ENCODE assay signal across 11 cellular contexts in the genomic region with DNA sequence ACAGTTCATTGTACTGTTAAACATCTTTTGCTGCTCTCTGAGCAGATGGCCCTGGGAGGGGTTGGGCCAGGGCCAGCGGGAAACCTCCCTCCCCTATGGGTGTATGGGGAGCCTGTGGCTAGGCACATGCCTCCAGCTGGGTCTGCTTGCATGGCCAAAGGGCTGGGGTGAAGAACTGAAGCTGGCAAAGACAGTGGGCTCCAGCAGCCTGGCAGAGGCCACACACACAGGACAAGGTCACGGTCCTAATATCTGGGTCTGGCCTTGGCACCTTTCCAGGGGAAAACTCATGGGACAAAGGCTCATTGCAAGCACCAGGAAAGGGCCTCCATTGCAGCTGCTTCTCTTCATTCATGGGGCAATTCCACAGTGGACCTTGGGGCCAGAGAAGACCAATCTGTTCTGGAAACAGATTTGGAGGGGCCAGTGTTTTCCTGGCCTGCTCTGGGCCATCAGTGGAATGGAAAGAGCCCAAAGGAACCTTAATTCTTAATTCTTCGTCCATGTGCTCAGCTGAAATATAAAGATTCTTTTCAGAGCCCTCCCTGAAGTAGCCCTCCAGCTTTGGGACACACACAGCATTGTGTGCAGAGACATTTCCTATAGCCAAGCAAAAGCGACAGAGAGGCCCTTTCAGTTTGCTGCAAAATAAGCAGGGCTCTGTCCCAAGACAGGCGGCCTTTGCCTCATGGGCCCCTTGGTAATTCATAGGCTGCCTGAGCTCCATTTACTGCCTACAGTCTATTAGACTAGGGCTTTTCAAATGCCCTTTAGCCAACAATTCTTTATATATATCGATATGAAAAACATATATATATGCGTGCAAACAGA. TPM values are rescaled to one million over a fixed set of nuclear protein-coding genes. Genes with fewer than 3 reads are reported as not detected.
A peak's percentile ranks its signal among the peaks of the same experiment; 100 is the strongest.
DNase-seq lines count a peak whose midpoint lies in the region; ATAC-seq and TF ChIP-seq lines count a peak whose summit lies in the region.
"Had no signal": no experiment of that assay in that cellular context is flagged by ENCODE, and none has a peak within 500 bp of the region (broad histone marks: within the 10 kb centered on the region; RNA-seq: fewer than 3 reads in every experiment).

No MANE protein-coding gene starts in this region.

- DNase-seq in NCI-H345 (lab: John Stamatoyannopoulos, UW) (peak; percentile 7), left lung (no peak), superior temporal gyrus (ENCODE audit: extremely low spot score) (peak; percentile 96), CD1c-positive myeloid dendritic cell (ENCODE audit: extremely low spot score) (no peak), germinal center (ENCODE audit: low spot score) (no peak), SKM-1 treated with dmso at 0.1 percent for 144 hours (lab: John Stamatoyannopoulos, UW; ENCODE audit: unreplicated experiment) (no peak)
- DNase-seq: activated naive CD4-positive, alpha-beta T cell; stimulated activated CD4-positive, alpha-beta T cell treated with anti-CD3 and anti-CD28 coated beads, Interleukin-1b, Interleukin-23, amount 100 ng/mL, for 48 hours had no signal

- intact Hi-C loops in left lung (cut with DNase I), result no loop called here

- ATAC-seq in left lung, result peak; percentile 65
- no peak for ATAC-seq in HG02798 (IDR thresholded peaks at IDR 0.05; ENCODE audit: poor library complexity, unreplicated experiment)

- H3K27me3 ChIP-seq in left lung, result no peaks in the 10 kb centered on the region

- peaks cover 3 to 9% of the 10 kb centered on the region in 2 donors for H3K4me1 ChIP-seq in left lung

- H3K9me3 ChIP-seq in left lung, result no peaks in the 10 kb centered on the region

- H3K36me3 ChIP-seq in left lung, result no peaks in the 10 kb centered on the region

- H3K27ac ChIP-seq in cingulate gyrus (ENCODE audit: low read depth, low read length) (peak overlapping the region; percentile 58), left lung (no peak overlapping the region)
- H3K27ac ChIP-seq: epithelial cell of prostate had no signal

- TF ChIP-seq CTCF in left lung (IDR thresholded peaks at IDR 0.05), result no peak

- no peak overlapping the region for H3K4me3 ChIP-seq in left lung

RNA-seq across cellular contexts. Expression of a gene that starts 11.3 kb away (rescaled TPM):
- 100 to 1,000 TPM in 1 of 2 donors, 10 to 100 TPM in 1; 68.0 to 104 TPM for total RNA-seq in left lung

Comparison
In these comparisons a context has a peak if more than half of its experiments do, and no peak if none do; other contexts are left out.
1. DNase-seq: peak in NCI-H345 (single experiment) and superior temporal gyrus (single experiment); none in left lung (0 of 2), CD1c-positive myeloid dendritic cell (single experiment), germinal center (single experiment) and SKM-1 treated with dmso at 0.1 percent for 144 hours (single experiment).